In genomic region chr12:132222096-132222807, GRCh38 we compare ENCODE assay signal across 8 cellular contexts.
DNase-seq lines count a peak whose midpoint lies in the region; ATAC-seq, FAIRE-seq and TF ChIP-seq lines count a peak whose summit lies in the region.

No MANE protein-coding gene starts in this region.

- no peak for FAIRE-seq in D721Med (lab: Jason Lieb, UNC)

- DNase-seq in COLO668 (lab: John Stamatoyannopoulos, UW; ENCODE audit: unreplicated experiment) (peak; percentile 62), KBM-7 (peak; percentile 80), T-helper 22 cell (ENCODE audit: low read depth) (peak; percentile 14), HUDEP-2 (lab: John Stamatoyannopoulos, UW; ENCODE audit: unreplicated experiment in 76 of 76) (no peak), D721Med (ENCODE audit: insufficient read length, low spot score) (no peak)
- DNase-seq in effector memory CD4-positive, alpha-beta T cell, result peak in 2 of 3 donors; percentile 12 to 20
- DNase-seq in stimulated activated CD4-positive, alpha-beta T cell treated with anti-CD3 and anti-CD28 coated beads, Interleukin-4, amount 100 ng/mL, for 24 hours, result peak; percentile 17

- H3K9me3 ChIP-seq in effector memory CD4-positive, alpha-beta T cell (ENCODE audit: control insufficient read depth, low read length), result no peaks in the 10 kb centered on the region

- no peak overlapping the region for H3K27ac ChIP-seq in effector memory CD4-positive, alpha-beta T cell (ENCODE audit: insufficient read depth, low read length, poor library complexity, severe bottlenecking)

- no peak for ATAC-seq in HG03025 (IDR thresholded peaks at IDR 0.05; ENCODE audit: low FRiP score, unreplicated experiment)

- TF ChIP-seq CTCF in D721Med (IDR thresholded peaks at IDR 0.05; ENCODE audit: insufficient read depth, missing control alignments), result no peak

- in situ Hi-C loops in KBM-7 (cut with MboI; ENCODE audit: low pct_unique_long_range_greater_than_20kb, low sequenced_read_pairs), result no loop called here

- H3K4me1 ChIP-seq in effector memory CD4-positive, alpha-beta T cell (ENCODE audit: control insufficient read depth, insufficient read depth, low read length, poor library complexity, severe bottlenecking), result peaks cover 5% of the 10 kb centered on the region

- H3K36me3 ChIP-seq in effector memory CD4-positive, alpha-beta T cell (ENCODE audit: control insufficient read depth, insufficient read depth, low read length), result no peaks in the 10 kb centered on the region

- peaks cover 7% of the 10 kb centered on the region for H3K27me3 ChIP-seq in effector memory CD4-positive, alpha-beta T cell (replicated peaks; ENCODE audit: control insufficient read depth, insufficient read depth, low read length, poor library complexity, severe bottlenecking)

- peak overlapping the region; percentile 7 for H3K4me3 ChIP-seq in effector memory CD4-positive, alpha-beta T cell (ENCODE audit: insufficient read depth, low read depth, low read length, poor library complexity, severe bottlenecking)

Comparison
In these comparisons a context has a peak if more than half of its experiments do, and no peak if none do; other contexts are left out.
1. DNase-seq: peak in COLO668 (single experiment), KBM-7 (single experiment), T-helper 22 cell (single experiment), effector memory CD4-positive, alpha-beta T cell (2 of 3) and stimulated activated CD4-positive, alpha-beta T cell treated with anti-CD3 and anti-CD28 coated beads, Interleukin-4, amount 100 ng/mL, for 24 hours (single experiment); none in HUDEP-2 (0 of 76) and D721Med (single experiment).